3 cellular contexts compared by ENCODE assay signal in the genomic region with DNA sequence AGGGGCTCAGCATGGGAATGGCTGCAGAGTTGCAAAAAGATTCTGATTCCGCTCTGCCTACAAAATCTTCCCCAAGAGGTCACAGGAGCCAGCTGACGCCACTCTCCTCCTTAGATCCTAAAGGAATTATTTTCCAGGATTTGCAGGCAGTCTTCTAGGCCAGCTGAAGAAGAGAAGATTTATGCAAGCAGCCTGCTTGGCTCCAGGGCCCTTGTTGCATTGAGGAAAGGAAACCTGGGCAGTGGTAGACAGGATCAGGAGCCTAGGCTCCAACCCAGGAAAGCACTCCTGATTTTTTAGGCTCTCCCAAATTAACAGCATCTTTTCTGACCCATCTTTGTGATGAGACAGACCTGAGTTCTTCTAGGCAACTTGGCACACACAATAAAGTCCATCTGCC.
TF ChIP-seq lines count a peak whose summit lies in the region.

No MANE protein-coding gene starts in this region.

TF ChIP-seq in GM23338, 12 proteins besides CTCF, POLR2A, EP300 and RAD21 (continues in another document):
- TF ChIP-seq, protein P1, sequence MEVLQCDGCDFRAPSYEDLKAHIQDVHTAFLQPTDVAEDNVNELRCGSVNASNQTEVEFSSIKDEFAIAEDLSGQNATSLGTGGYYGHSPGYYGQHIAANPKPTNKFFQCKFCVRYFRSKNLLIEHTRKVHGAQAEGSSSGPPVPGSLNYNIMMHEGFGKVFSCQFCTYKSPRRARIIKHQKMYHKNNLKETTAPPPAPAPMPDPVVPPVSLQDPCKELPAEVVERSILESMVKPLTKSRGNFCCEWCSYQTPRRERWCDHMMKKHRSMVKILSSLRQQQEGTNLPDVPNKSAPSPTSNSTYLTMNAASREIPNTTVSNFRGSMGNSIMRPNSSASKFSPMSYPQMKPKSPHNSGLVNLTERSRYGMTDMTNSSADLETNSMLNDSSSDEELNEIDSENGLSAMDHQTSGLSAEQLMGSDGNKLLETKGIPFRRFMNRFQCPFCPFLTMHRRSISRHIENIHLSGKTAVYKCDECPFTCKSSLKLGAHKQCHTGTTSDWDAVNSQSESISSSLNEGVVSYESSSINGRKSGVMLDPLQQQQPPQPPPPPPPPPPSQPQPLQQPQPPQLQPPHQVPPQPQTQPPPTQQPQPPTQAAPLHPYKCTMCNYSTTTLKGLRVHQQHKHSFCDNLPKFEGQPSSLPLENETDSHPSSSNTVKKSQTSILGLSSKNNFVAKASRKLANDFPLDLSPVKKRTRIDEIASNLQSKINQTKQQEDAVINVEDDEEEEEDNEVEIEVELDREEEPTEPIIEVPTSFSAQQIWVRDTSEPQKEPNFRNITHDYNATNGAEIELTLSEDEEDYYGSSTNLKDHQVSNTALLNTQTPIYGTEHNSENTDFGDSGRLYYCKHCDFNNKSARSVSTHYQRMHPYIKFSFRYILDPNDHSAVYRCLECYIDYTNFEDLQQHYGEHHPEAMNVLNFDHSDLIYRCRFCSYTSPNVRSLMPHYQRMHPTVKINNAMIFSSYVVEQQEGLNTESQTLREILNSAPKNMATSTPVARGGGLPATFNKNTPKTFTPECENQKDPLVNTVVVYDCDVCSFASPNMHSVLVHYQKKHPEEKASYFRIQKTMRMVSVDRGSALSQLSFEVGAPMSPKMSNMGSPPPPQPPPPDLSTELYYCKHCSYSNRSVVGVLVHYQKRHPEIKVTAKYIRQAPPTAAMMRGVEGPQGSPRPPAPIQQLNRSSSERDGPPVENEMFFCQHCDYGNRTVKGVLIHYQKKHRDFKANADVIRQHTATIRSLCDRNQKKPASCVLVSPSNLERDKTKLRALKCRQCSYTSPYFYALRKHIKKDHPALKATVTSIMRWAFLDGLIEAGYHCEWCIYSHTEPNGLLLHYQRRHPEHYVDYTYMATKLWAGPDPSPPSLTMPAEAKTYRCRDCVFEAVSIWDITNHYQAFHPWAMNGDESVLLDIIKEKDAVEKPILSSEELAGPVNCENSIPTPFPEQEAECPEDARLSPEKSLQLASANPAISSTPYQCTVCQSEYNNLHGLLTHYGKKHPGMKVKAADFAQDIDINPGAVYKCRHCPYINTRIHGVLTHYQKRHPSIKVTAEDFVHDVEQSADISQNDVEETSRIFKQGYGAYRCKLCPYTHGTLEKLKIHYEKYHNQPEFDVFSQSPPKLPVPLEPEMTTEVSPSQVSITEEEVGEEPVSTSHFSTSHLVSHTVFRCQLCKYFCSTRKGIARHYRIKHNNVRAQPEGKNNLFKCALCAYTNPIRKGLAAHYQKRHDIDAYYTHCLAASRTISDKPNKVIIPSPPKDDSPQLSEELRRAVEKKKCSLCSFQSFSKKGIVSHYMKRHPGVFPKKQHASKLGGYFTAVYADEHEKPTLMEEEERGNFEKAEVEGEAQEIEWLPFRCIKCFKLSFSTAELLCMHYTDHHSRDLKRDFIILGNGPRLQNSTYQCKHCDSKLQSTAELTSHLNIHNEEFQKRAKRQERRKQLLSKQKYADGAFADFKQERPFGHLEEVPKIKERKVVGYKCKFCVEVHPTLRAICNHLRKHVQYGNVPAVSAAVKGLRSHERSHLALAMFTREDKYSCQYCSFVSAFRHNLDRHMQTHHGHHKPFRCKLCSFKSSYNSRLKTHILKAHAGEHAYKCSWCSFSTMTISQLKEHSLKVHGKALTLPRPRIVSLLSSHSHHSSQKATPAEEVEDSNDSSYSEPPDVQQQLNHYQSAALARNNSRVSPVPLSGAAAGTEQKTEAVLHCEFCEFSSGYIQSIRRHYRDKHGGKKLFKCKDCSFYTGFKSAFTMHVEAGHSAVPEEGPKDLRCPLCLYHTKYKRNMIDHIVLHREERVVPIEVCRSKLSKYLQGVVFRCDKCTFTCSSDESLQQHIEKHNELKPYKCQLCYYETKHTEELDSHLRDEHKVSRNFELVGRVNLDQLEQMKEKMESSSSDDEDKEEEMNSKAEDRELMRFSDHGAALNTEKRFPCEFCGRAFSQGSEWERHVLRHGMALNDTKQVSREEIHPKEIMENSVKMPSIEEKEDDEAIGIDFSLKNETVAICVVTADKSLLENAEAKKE (CRISPR knock-in tag; IDR thresholded peaks at IDR 0.05): no peak
- TF ChIP-seq EZH2 (IDR thresholded peaks at IDR 0.05; ENCODE audit: low read depth, unreplicated experiment): no peak
- TF ChIP-seq JUNB (IDR thresholded peaks at IDR 0.05; ENCODE audit: unreplicated experiment): no peak
- no peak for TF ChIP-seq POLR2AphosphoS5 (IDR thresholded peaks at IDR 0.05; ENCODE audit: low read depth)
- TF ChIP-seq ZNF114 (CRISPR knock-in tag; IDR thresholded peaks at IDR 0.05): no peak
- TF ChIP-seq STAT1 (IDR thresholded peaks at IDR 0.05; ENCODE audit: unreplicated experiment): no peak
- no peak for TF ChIP-seq NANOG (IDR thresholded peaks at IDR 0.05; ENCODE audit: borderline replicate concordance)
- no peak for TF ChIP-seq ZNF331 (CRISPR knock-in tag; IDR thresholded peaks at IDR 0.05; ENCODE audit: low read depth)
- no peak for TF ChIP-seq CREB1 (CRISPR knock-in tag; IDR thresholded peaks at IDR 0.05; ENCODE audit: low read depth)

TF ChIP-seq in H1, 55 proteins besides CTCF, POLR2A, EP300 and RAD21:
- TF ChIP-seq SP1 (IDR thresholded peaks at IDR 0.05; ENCODE audit: low read depth, low read length) (peak; percentile 85), SRF (IDR thresholded peaks at IDR 0.05; ENCODE audit: low read depth, low read length) (no peak)

TF ChIP-seq in HepG2, 621 proteins besides CTCF, POLR2A, EP300 and RAD21:
- TF ChIP-seq SP4 (CRISPR knock-in tag; IDR thresholded peaks at IDR 0.05) (no peak), MTF1 (CRISPR knock-in tag; IDR thresholded peaks at IDR 0.05) (no peak), SP1 (IDR thresholded peaks at IDR 0.05) (no peak), SP1 (CRISPR knock-in tag; IDR thresholded peaks at IDR 0.05) (no peak), ZNF296 (CRISPR knock-in tag; conservative IDR thresholded peaks at IDR 0.05) (no peak), EHMT2 (IDR thresholded peaks at IDR 0.05; ENCODE audit: borderline replicate concordance, low read depth, low read length) (no peak)
